In genomic region chr9:133742849-133743444, GRCh38 we compare ENCODE assay signal across 8 cellular contexts. TPM values are rescaled to one million over a fixed set of nuclear protein-coding genes. Genes with fewer than 3 reads are reported as not detected.
A peak's percentile ranks its signal among the peaks of the same experiment; 100 is the strongest.
DNase-seq lines count a peak whose midpoint lies in the region; ATAC-seq and TF ChIP-seq lines count a peak whose summit lies in the region.

No MANE protein-coding gene starts in this region.

- no peak overlapping the region for H3K4me3 ChIP-seq in coronary artery
- H3K4me3 ChIP-seq in right lobe of liver = no peak overlapping the region

- TF ChIP-seq CTCF in coronary artery (IDR thresholded peaks at IDR 0.05) (peak; percentile 96), right lobe of liver (IDR thresholded peaks at IDR 0.05) (peak; percentile 90 to 99 (median 98))

- H3K27me3 Mint-ChIP-seq in activated CD4-positive, alpha-beta T cell treated with anti-CD3 and anti-CD28 coated beads, Interleukin-2, amount 10 ng/mL, durations not matched to agents 24 days and 14 days = peaks cover 17% of the 10 kb centered on the region

- peak; percentile 68 for DNase-seq in DMS53 treated with DMSO at 0.1 percent for 48 hours (lab: John Stamatoyannopoulos, UW; ENCODE audit: unreplicated experiment)
- DNase-seq in NCI-H526 treated with DMSO at 0.1 percent for 48 hours (lab: John Stamatoyannopoulos, UW) = peak; percentile 50
- peak; percentile 92 for DNase-seq in activated CD4-positive, alpha-beta T cell treated with anti-CD3 and anti-CD28 coated beads, Interleukin-2, amount 10 ng/mL, durations not matched to agents 24 days and 14 days
- peak; percentile 83 for DNase-seq in coronary artery (ENCODE audit: low spot score)
- DNase-seq in right lobe of liver = peak; percentile 71 to 84 (median 83)
- DNase-seq in stimulated activated CD4-positive, alpha-beta T cell treated with anti-CD3 and anti-CD28 coated beads, TNF-alpha, amount 100 ng/mL, for 48 hours (ENCODE audit: low read depth in 3 of 3) = peak; percentile 47 to 62 (median 57)

- no peak for TF ChIP-seq POLR2A in right lobe of liver (IDR thresholded peaks at IDR 0.05)

- H3K36me3 ChIP-seq in right lobe of liver = no peaks in the 10 kb centered on the region

- ATAC-seq in HG03159 (IDR thresholded peaks at IDR 0.05; ENCODE audit: unreplicated experiment) = peak; percentile 77
- peak; percentile 26 to 44 (median 42) for ATAC-seq in right lobe of liver
- no peak for ATAC-seq in GM18520 (IDR thresholded peaks at IDR 0.05; ENCODE audit: unreplicated experiment)

- no peak overlapping the region for H3K27ac ChIP-seq in coronary artery
- peak overlapping the region in 2 of 3 donors; percentile 29 to 47 for H3K27ac ChIP-seq in right lobe of liver

- intact Hi-C loops in activated CD4-positive, alpha-beta T cell treated with anti-CD3 and anti-CD28 coated beads, Interleukin-2, amount 10 ng/mL, durations not matched to agents 24 days and 14 days (cut with micrococcal nuclease) = no loop called here
- intact Hi-C loops in right lobe of liver (cut with DNase I) = no loop called here

- no peaks in the 10 kb centered on the region for H3K36me3 Mint-ChIP-seq in activated CD4-positive, alpha-beta T cell treated with anti-CD3 and anti-CD28 coated beads, Interleukin-2, amount 10 ng/mL, durations not matched to agents 24 days and 14 days (ENCODE audit: low read depth)

- H3K27me3 ChIP-seq in right lobe of liver = no peaks in the 10 kb centered on the region

- H3K9me3 ChIP-seq in right lobe of liver = no peaks in the 10 kb centered on the region

- WGBS in right lobe of liver (ENCODE audit: insufficient coverage, low coverage, low lambda C conversion rate, missing lambda C conversion rate) = 25% methylated on average over 3 of the region's 8 CpGs

- no peaks in the 10 kb centered on the region for H3K9me3 Mint-ChIP-seq in activated CD4-positive, alpha-beta T cell treated with anti-CD3 and anti-CD28 coated beads, Interleukin-2, amount 10 ng/mL, durations not matched to agents 24 days and 14 days

- no peak overlapping the region for H3K4me3 Mint-ChIP-seq in activated CD4-positive, alpha-beta T cell treated with anti-CD3 and anti-CD28 coated beads, Interleukin-2, amount 10 ng/mL, durations not matched to agents 24 days and 14 days

- no peaks in the 10 kb centered on the region for H3K4me1 Mint-ChIP-seq in activated CD4-positive, alpha-beta T cell treated with anti-CD3 and anti-CD28 coated beads, Interleukin-2, amount 10 ng/mL, durations not matched to agents 24 days and 14 days

- H3K4me1 ChIP-seq in right lobe of liver = peaks cover 0 to 61% (median 16%) of the 10 kb centered on the region in 4 donors

- H3K27ac Mint-ChIP-seq in activated CD4-positive, alpha-beta T cell treated with anti-CD3 and anti-CD28 coated beads, Interleukin-2, amount 10 ng/mL, durations not matched to agents 24 days and 14 days = no peak overlapping the region

RNA-seq across cellular contexts. Expression of gene SARDH, which starts 4.8 kb away (rescaled TPM):
- total RNA-seq in activated CD4-positive, alpha-beta T cell treated with anti-CD3 and anti-CD28 coated beads, Interleukin-2, amount 10 ng/mL, durations not matched to agents 24 days and 14 days = 0.54 and 0.68 TPM in 2 replicates
- total RNA-seq in right lobe of liver = 100 to 1,000 TPM in 3 of 6 experiments, 10 to 100 TPM in 3; 67.3 to 183 (median 101) TPM

Comparison
In these comparisons a context has a peak if more than half of its experiments do, and no peak if none do; other contexts are left out.
1. H3K27ac ChIP-seq: peak in right lobe of liver (2 of 3); none in coronary artery (0 of 2).
2. RNA of gene SARDH, which starts 4.8 kb away (total RNA-seq): 67.3 to 183 TPM in right lobe of liver; 0.54 to 0.68 TPM in activated CD4-positive, alpha-beta T cell treated with anti-CD3 and anti-CD28 coated beads, Interleukin-2, amount 10 ng/mL, durations not matched to agents 24 days and 14 days; every median in the first group is over 10 times any median in the second.
3. Peak in every context shown above with its lines, with median percentiles within 50 percentile points of each other: DNase-seq.